ENCODE assay signal across 10 cellular contexts in the genomic region with DNA sequence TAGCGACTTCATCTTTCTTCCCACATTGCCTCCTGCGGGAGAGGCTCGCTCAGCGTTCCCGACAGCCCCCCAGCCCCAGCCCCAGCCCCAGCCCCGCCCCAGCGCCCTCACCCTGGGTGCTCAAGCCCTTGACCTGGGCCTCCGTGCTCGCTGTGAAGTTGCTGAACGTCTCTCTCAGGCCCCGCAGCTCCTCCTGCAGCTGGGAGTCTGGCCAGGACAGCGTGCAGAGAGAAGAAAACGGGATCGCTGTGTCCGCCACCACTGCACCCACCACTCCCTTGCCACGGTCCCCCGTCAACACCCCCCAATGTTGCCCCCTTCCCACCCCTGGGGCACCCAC. TPM values are rescaled to one million over a fixed set of nuclear protein-coding genes. Genes with fewer than 3 reads are reported as not detected.
A peak's percentile ranks its signal among the peaks of the same experiment; 100 is the strongest.
DNase-seq lines count a peak whose midpoint lies in the region.
"Had no signal": no experiment of that assay in that cellular context is flagged by ENCODE, and none has a peak within 500 bp of the region (broad histone marks: within the 10 kb centered on the region; RNA-seq: fewer than 3 reads in every experiment).

No MANE protein-coding gene starts in this region.

- H3K27me3 Mint-ChIP-seq in activated CD4-positive, alpha-beta T cell treated with anti-CD3 and anti-CD28 coated beads, Interleukin-2, amount 10 ng/mL, durations not matched to agents 24 days and 14 days, result peaks cover 15% of the 10 kb centered on the region

- H3K4me3 Mint-ChIP-seq in activated CD4-positive, alpha-beta T cell treated with anti-CD3 and anti-CD28 coated beads, Interleukin-2, amount 10 ng/mL, durations not matched to agents 24 days and 14 days, result no peak overlapping the region

- H3K27me3 ChIP-seq in adipocyte (replicated peaks; ENCODE audit: control insufficient read depth, insufficient read depth, low read length) (peaks cover 32% of the 10 kb centered on the region), iPS-18a (ENCODE audit: control insufficient read depth, insufficient read depth, low read length) (peaks cover 27% of the 10 kb centered on the region), skeletal muscle satellite cell (ENCODE audit: control insufficient read depth, insufficient read depth, low read length) (peaks cover 2% of the 10 kb centered on the region)

- H3K9ac ChIP-seq in adipocyte (ENCODE audit: low read length) (peak overlapping the region; percentile 30), iPS-18a (ENCODE audit: low read length) (no peak overlapping the region), skeletal muscle satellite cell (ENCODE audit: low read depth, low read length) (no peak overlapping the region)

- no peak overlapping the region for H3K27ac Mint-ChIP-seq in activated CD4-positive, alpha-beta T cell treated with anti-CD3 and anti-CD28 coated beads, Interleukin-2, amount 10 ng/mL, durations not matched to agents 24 days and 14 days
- H3K27ac Mint-ChIP-seq: immature natural killer cell had no signal

- H3K9me3 Mint-ChIP-seq in activated CD4-positive, alpha-beta T cell treated with anti-CD3 and anti-CD28 coated beads, Interleukin-2, amount 10 ng/mL, durations not matched to agents 24 days and 14 days, result no peaks in the 10 kb centered on the region
- H3K9me3 Mint-ChIP-seq: immature natural killer cell had no signal

- H3K4me1 ChIP-seq in adipocyte (ENCODE audit: control insufficient read depth, insufficient read depth, low read length), result peaks cover 12% of the 10 kb centered on the region
- peaks cover 3% of the 10 kb centered on the region for H3K4me1 ChIP-seq in iPS-18a (ENCODE audit: control insufficient read depth, low read depth, low read length)
- peaks cover 16% of the 10 kb centered on the region for H3K4me1 ChIP-seq in skeletal muscle satellite cell (ENCODE audit: control insufficient read depth, insufficient read depth, low read length)

- no peaks in the 10 kb centered on the region for H3K9me3 ChIP-seq in adipocyte (ENCODE audit: control insufficient read depth, low read length)
- no peaks in the 10 kb centered on the region for H3K9me3 ChIP-seq in iPS-18a (ENCODE audit: control insufficient read depth, low read depth, low read length)
- H3K9me3 ChIP-seq in skeletal muscle satellite cell (replicated peaks; ENCODE audit: low read length), result no peaks in the 10 kb centered on the region
- H3K9me3 ChIP-seq: prostate gland had no signal

- H3K4me2 ChIP-seq in skeletal muscle satellite cell (ENCODE audit: low read length), result peak overlapping the region; percentile 97

- no peaks in the 10 kb centered on the region for H3K36me3 Mint-ChIP-seq in activated CD4-positive, alpha-beta T cell treated with anti-CD3 and anti-CD28 coated beads, Interleukin-2, amount 10 ng/mL, durations not matched to agents 24 days and 14 days (ENCODE audit: low read depth)
- H3K36me3 Mint-ChIP-seq: immature natural killer cell had no signal

- intact Hi-C loops in activated CD4-positive, alpha-beta T cell treated with anti-CD3 and anti-CD28 coated beads, Interleukin-2, amount 10 ng/mL, durations not matched to agents 24 days and 14 days (cut with micrococcal nuclease), result loop anchor here (1.0 to 2.0 kb wide), 2 partner anchors 41 to 130 kb away; no protein-coding TSS in a partner anchor

- H3K27ac ChIP-seq in iPS-18a (ENCODE audit: low read length), result no peak overlapping the region
- H3K27ac ChIP-seq: prostate gland had no signal

- H3K4me3 ChIP-seq in adipocyte (ENCODE audit: low read length) (peak overlapping the region; percentile 70), iPS-18a (ENCODE audit: low read length) (peak overlapping the region; percentile 79), skeletal muscle satellite cell (ENCODE audit: low read length) (peak overlapping the region; percentile 72)

- H3K36me3 ChIP-seq in adipocyte (ENCODE audit: control insufficient read depth, insufficient read depth, low read length, severe bottlenecking) (no peaks in the 10 kb centered on the region), iPS-18a (ENCODE audit: control insufficient read depth, low read depth, low read length) (no peaks in the 10 kb centered on the region), skeletal muscle satellite cell (ENCODE audit: insufficient read depth, low read length) (no peaks in the 10 kb centered on the region)
- H3K36me3 ChIP-seq: prostate gland had no signal

- H3K4me1 Mint-ChIP-seq in activated CD4-positive, alpha-beta T cell treated with anti-CD3 and anti-CD28 coated beads, Interleukin-2, amount 10 ng/mL, durations not matched to agents 24 days and 14 days, result peaks cover 10% of the 10 kb centered on the region

- peak; percentile 33 for DNase-seq in DMS79 treated with DMSO at 0.1 percent for 48 hours (lab: John Stamatoyannopoulos, UW)
- DNase-seq in DMS79 (lab: John Stamatoyannopoulos, UW), result no peak
- peak; percentile 41 for DNase-seq in adipocyte (ENCODE audit: low read depth)
- DNase-seq in NCI-H2107 (lab: John Stamatoyannopoulos, UW), result no peak
- no peak for DNase-seq in activated CD4-positive, alpha-beta T cell treated with anti-CD3 and anti-CD28 coated beads, Interleukin-2, amount 10 ng/mL, durations not matched to agents 24 days and 14 days
- DNase-seq in NCI-H526 treated with DMSO at 0.1 percent for 48 hours (lab: John Stamatoyannopoulos, UW), result no peak

RNA-seq across cellular contexts. Expression of a gene that starts 2.3 kb away (rescaled TPM):
- 0.51 and 0.87 TPM in 2 replicates for total RNA-seq in skeletal muscle satellite cell (2012; rRNA removed)
- 1.8 and 1.9 TPM in 2 replicates for total RNA-seq in activated CD4-positive, alpha-beta T cell treated with anti-CD3 and anti-CD28 coated beads, Interleukin-2, amount 10 ng/mL, durations not matched to agents 24 days and 14 days

RNA-seq across cellular contexts. Expression of a gene that starts 42.8 kb away (rescaled TPM):
- total RNA-seq in skeletal muscle satellite cell (2012; rRNA removed), result 10.1 and 11.6 TPM in 2 replicates
- total RNA-seq in activated CD4-positive, alpha-beta T cell treated with anti-CD3 and anti-CD28 coated beads, Interleukin-2, amount 10 ng/mL, durations not matched to agents 24 days and 14 days, result 12.4 and 14.0 TPM in 2 replicates

RNA-seq across cellular contexts. Expression of a gene that starts 42.9 kb away (rescaled TPM):
- total RNA-seq in skeletal muscle satellite cell (2012; rRNA removed), result 154 and 198 TPM in 2 replicates
- 244 and 267 TPM in 2 replicates for total RNA-seq in activated CD4-positive, alpha-beta T cell treated with anti-CD3 and anti-CD28 coated beads, Interleukin-2, amount 10 ng/mL, durations not matched to agents 24 days and 14 days

RNA-seq across cellular contexts. Expression of a gene that starts 57.5 kb away (rescaled TPM):
- total RNA-seq in skeletal muscle satellite cell (2012; rRNA removed), result 34.5 and 67.7 TPM in 2 replicates
- total RNA-seq in activated CD4-positive, alpha-beta T cell treated with anti-CD3 and anti-CD28 coated beads, Interleukin-2, amount 10 ng/mL, durations not matched to agents 24 days and 14 days, result 71.1 and 77.7 TPM in 2 replicates

Comparison
In these comparisons a context has a peak if more than half of its experiments do, and no peak if none do; other contexts are left out.
1. DNase-seq: peak in DMS79 treated with DMSO at 0.1 percent for 48 hours (single experiment) and adipocyte (single experiment); none in DMS79 (single experiment), NCI-H2107 (single experiment), activated CD4-positive, alpha-beta T cell treated with anti-CD3 and anti-CD28 coated beads, Interleukin-2, amount 10 ng/mL, durations not matched to agents 24 days and 14 days (single experiment) and NCI-H526 treated with DMSO at 0.1 percent for 48 hours (single experiment).
2. Peak in every context shown above with its lines, with median percentiles within 50 percentile points of each other: H3K4me3 ChIP-seq.